ENCODE assay signal across 27 cellular contexts in the genomic region with DNA sequence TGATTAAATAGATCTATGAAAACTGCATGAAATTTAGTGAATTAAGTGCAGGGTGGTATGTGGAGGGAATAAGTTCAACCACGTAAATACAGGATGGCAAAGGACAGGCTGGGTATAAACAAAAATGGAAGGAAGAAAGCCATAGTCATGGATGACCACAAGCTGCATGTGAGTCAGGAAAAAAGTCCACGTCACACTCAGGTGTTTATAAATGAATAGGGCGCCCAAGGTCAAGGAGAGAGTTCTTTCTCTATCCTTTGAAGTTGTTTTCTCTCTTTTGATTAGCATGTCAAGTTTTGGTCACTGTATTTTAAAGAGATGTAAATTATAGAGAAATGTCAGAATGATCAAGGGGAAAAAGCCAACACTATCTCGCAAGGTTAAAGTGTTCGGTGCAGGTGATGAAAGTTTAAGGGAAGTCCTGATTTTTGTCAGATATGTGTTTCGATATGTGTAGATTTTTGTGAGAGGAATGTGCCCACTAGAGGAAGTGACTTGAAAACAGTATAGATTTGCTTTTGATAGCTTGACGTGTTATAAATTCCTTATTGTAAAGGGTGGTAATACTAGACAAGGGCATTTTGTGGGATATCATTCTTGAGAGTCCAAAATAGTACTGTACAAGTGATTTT. TPM values are rescaled to one million over a fixed set of nuclear protein-coding genes. Genes with fewer than 3 reads are reported as not detected.
DNase-seq lines count a peak whose midpoint lies in the region; ATAC-seq, FAIRE-seq and TF ChIP-seq lines count a peak whose summit lies in the region.
"Had no signal": no experiment of that assay in that cellular context is flagged by ENCODE, and none has a peak within 500 bp of the region (broad histone marks: within the 10 kb centered on the region; RNA-seq: fewer than 3 reads in every experiment).

No MANE protein-coding gene starts in this region.

- peak in 3 of 5 donors; percentile 12 to 24 (median 18) for DNase-seq in CD4-positive, alpha-beta memory T cell
- no peak for DNase-seq in astrocyte (ENCODE audit: low read depth)
- DNase-seq in ureter (ENCODE audit: low spot score): no peak
- no peak for DNase-seq in germinal center (ENCODE audit: low spot score)
- DNase-seq: activated CD4-positive, CD25-positive, alpha-beta regulatory T cell treated with anti-CD3 and anti-CD28 coated beads, Interleukin-2, amount 50 U/mL, for 72 hours; anterior cingulate cortex; DND-41; esophagus squamous epithelium; hippocampal formation; KBM-7; left cardiac atrium; MG63; NCI-H2029 treated with DMSO at 0.1 percent for 48 hours; NCI-H345; stimulated activated CD4-positive, alpha-beta T cell treated with anti-CD3 and anti-CD28 coated beads, Interleukin-4, amount 100 ng/mL, for 24 hours; stimulated activated naive B cell treated with anti-CD40 and anti-IgM and Interleukin-4, amounts not matched to agents 10 μg/mL and 1 μg/mL and 100 μg/mL, for 72 hours; upper lobe of left lung had no signal

- peaks cover 30 to 32% of the 10 kb centered on the region in 2 donors for H3K36me3 Mint-ChIP-seq in CD4-positive, alpha-beta memory T cell
- H3K36me3 Mint-ChIP-seq in astrocyte (ENCODE audit: low read depth, unreplicated experiment): peaks cover 6% of the 10 kb centered on the region

- peaks cover 10% of the 10 kb centered on the region for H3K79me2 ChIP-seq in astrocyte (ENCODE audit: insufficient read depth, low read length)

- H3K27ac ChIP-seq in CD4-positive, alpha-beta memory T cell (ENCODE audit: low read depth, low read length): no peak overlapping the region
- no peak overlapping the region for H3K27ac ChIP-seq in astrocyte (ENCODE audit: low read depth, low read length)
- H3K27ac ChIP-seq: BLaER1 treated with 17β-estradiol and CSF1 and Interleukin-3, amounts not matched to agents 10 nM and 100 nM; coronary artery; esophagus squamous epithelium; gastroesophageal sphincter; SJSA1; upper lobe of left lung had no signal

- no peaks in the 10 kb centered on the region for H3K9me3 Mint-ChIP-seq in CD4-positive, alpha-beta memory T cell
- no peaks in the 10 kb centered on the region for H3K9me3 Mint-ChIP-seq in astrocyte (ENCODE audit: unreplicated experiment)
- H3K9me3 Mint-ChIP-seq: activated naive CD4-positive, alpha-beta T cell treated with anti-CD3 and anti-CD28 coated beads, Interleukin-2, amount 50 U/mL, for 24 hours; stimulated activated naive B cell treated with anti-CD40 and anti-IgM and Interleukin-4, amounts not matched to agents 10 μg/mL and 1 μg/mL and 100 μg/mL, for 72 hours had no signal

- H3K4me1 Mint-ChIP-seq in CD4-positive, alpha-beta memory T cell: peaks cover 18 to 28% (median 23%) of the 10 kb centered on the region in 4 donors
- H3K4me1 Mint-ChIP-seq in astrocyte (ENCODE audit: low read depth, unreplicated experiment): peaks cover 3% of the 10 kb centered on the region

- no peak for TF ChIP-seq CTCF in astrocyte (IDR thresholded peaks at IDR 0.05; ENCODE audit: insufficient read depth, low read depth, low read length)

- ATAC-seq in GM21360 (IDR thresholded peaks at IDR 0.05; ENCODE audit: unreplicated experiment) (peak; percentile 55), HG03520 (IDR thresholded peaks at IDR 0.05; ENCODE audit: unreplicated experiment) (peak; percentile 64), SK-N-SH treated with all-trans-retinoic acid at 6 μM for 48 hours (no peak)
- ATAC-seq: gastroesophageal sphincter; left cardiac atrium; sciatic nerve; stimulated activated naive B cell treated with anti-CD40 and anti-IgM and Interleukin-4, amounts not matched to agents 10 μg/mL and 1 μg/mL and 100 μg/mL, for 72 hours had no signal

- POLR2A ChIA-PET in CD4-positive, alpha-beta memory T cell (lab: Charles Lee; ENCODE audit: partially characterized antibody): interaction anchor here (2.1 to 3.3 kb wide), 2 partner anchors 26 to 30 kb away, joined by 9 to 13 read pairs; no protein-coding TSS in a partner anchor

- no peak overlapping the region for H3K4me3 ChIP-seq in CD4-positive, alpha-beta memory T cell (ENCODE audit: low read length in 2 of 2)
- no peak overlapping the region for H3K4me3 ChIP-seq in astrocyte (ENCODE audit: insufficient read depth, low read depth, low read length)
- H3K4me3 ChIP-seq: BLaER1 treated with 17β-estradiol and CSF1 and Interleukin-3, amounts not matched to agents 10 nM and 100 nM; coronary artery; esophagus squamous epithelium; gastroesophageal sphincter; MG63; SJSA1; upper lobe of left lung had no signal

- CTCF ChIA-PET in CD4-positive, alpha-beta memory T cell (lab: Charles Lee; ENCODE audit: partially characterized antibody): interaction anchor here (2.1 kb wide), 1 partner anchor 57 kb away, joined by 6 read pairs; no protein-coding TSS in a partner anchor

- peak overlapping the region; percentile 10 to 80 (median 66) for H3K4me3 Mint-ChIP-seq in CD4-positive, alpha-beta memory T cell
- no peak overlapping the region for H3K4me3 Mint-ChIP-seq in astrocyte (ENCODE audit: unreplicated experiment)
- H3K4me3 Mint-ChIP-seq: activated naive CD4-positive, alpha-beta T cell treated with anti-CD3 and anti-CD28 coated beads, Interleukin-2, amount 50 U/mL, for 24 hours; stimulated activated naive B cell treated with anti-CD40 and anti-IgM and Interleukin-4, amounts not matched to agents 10 μg/mL and 1 μg/mL and 100 μg/mL, for 72 hours had no signal

- FAIRE-seq in astrocyte (lab: Jason Lieb, UNC): peak; percentile 59
- FAIRE-seq: GM18507 had no signal

- H3K27ac Mint-ChIP-seq in CD4-positive, alpha-beta memory T cell: peak overlapping the region; percentile 31 to 94 (median 83)
- no peak overlapping the region for H3K27ac Mint-ChIP-seq in astrocyte (ENCODE audit: unreplicated experiment)
- H3K27ac Mint-ChIP-seq: activated naive CD4-positive, alpha-beta T cell treated with anti-CD3 and anti-CD28 coated beads, Interleukin-2, amount 50 U/mL, for 24 hours; stimulated activated naive B cell treated with anti-CD40 and anti-IgM and Interleukin-4, amounts not matched to agents 10 μg/mL and 1 μg/mL and 100 μg/mL, for 72 hours had no signal

- no peak overlapping the region for H2AFZ ChIP-seq in astrocyte (ENCODE audit: low read depth, low read length)

- H3K9ac ChIP-seq in astrocyte (ENCODE audit: low read length): no peak overlapping the region
- H3K9ac ChIP-seq: BLaER1 treated with 17β-estradiol and CSF1 and Interleukin-3, amounts not matched to agents 10 nM and 100 nM had no signal

- H3K9me3 ChIP-seq in CD4-positive, alpha-beta memory T cell (ENCODE audit: control insufficient read depth in 1 of 2, low read length in 2 of 2): no peaks in the 10 kb centered on the region
- H3K9me3 ChIP-seq in astrocyte (ENCODE audit: insufficient read depth, low read depth, low read length): no peaks in the 10 kb centered on the region
- H3K9me3 ChIP-seq: BLaER1 treated with 17β-estradiol and CSF1 and Interleukin-3, amounts not matched to agents 10 nM and 100 nM; esophagus squamous epithelium; gastroesophageal sphincter; MG63; SJSA1; upper lobe of left lung had no signal

- intact Hi-C loops in CD4-positive, alpha-beta memory T cell (cut with micrococcal nuclease): no loop called here

- H3K27me3 Mint-ChIP-seq in CD4-positive, alpha-beta memory T cell: no peaks in the 10 kb centered on the region
- no peaks in the 10 kb centered on the region for H3K27me3 Mint-ChIP-seq in astrocyte (ENCODE audit: low read depth, unreplicated experiment)
- H3K27me3 Mint-ChIP-seq: activated naive CD4-positive, alpha-beta T cell treated with anti-CD3 and anti-CD28 coated beads, Interleukin-2, amount 50 U/mL, for 24 hours; stimulated activated naive B cell treated with anti-CD40 and anti-IgM and Interleukin-4, amounts not matched to agents 10 μg/mL and 1 μg/mL and 100 μg/mL, for 72 hours had no signal

- H3K4me1 ChIP-seq in CD4-positive, alpha-beta memory T cell (ENCODE audit: insufficient read depth, low read length): peaks cover 15% of the 10 kb centered on the region
- peaks cover 6% of the 10 kb centered on the region for H3K4me1 ChIP-seq in astrocyte (ENCODE audit: insufficient read depth, low read length)
- H3K4me1 ChIP-seq: BLaER1 treated with 17β-estradiol and CSF1 and Interleukin-3, amounts not matched to agents 10 nM and 100 nM; gastroesophageal sphincter; SJSA1; upper lobe of left lung had no signal

- H3K4me2 ChIP-seq in astrocyte (ENCODE audit: low read length): no peak overlapping the region
- H3K4me2 ChIP-seq: BLaER1 treated with 17β-estradiol and CSF1 and Interleukin-3, amounts not matched to agents 10 nM and 100 nM had no signal

- no peaks in the 10 kb centered on the region for H3K36me3 ChIP-seq in CD4-positive, alpha-beta memory T cell (ENCODE audit: insufficient read depth, low read length)
- H3K36me3 ChIP-seq in astrocyte (ENCODE audit: insufficient read depth, low read length): peaks cover 6% of the 10 kb centered on the region

- no peaks in the 10 kb centered on the region for H3K27me3 ChIP-seq in CD4-positive, alpha-beta memory T cell (ENCODE audit: insufficient read depth, low read length)
- no peaks in the 10 kb centered on the region for H3K27me3 ChIP-seq in astrocyte (ENCODE audit: insufficient read depth, low read length)
- H3K27me3 ChIP-seq: BLaER1 treated with 17β-estradiol and CSF1 and Interleukin-3, amounts not matched to agents 10 nM and 100 nM; esophagus squamous epithelium; gastroesophageal sphincter; MG63; SJSA1; upper lobe of left lung had no signal

- no peaks in the 10 kb centered on the region for H4K20me1 ChIP-seq in astrocyte (ENCODE audit: insufficient read depth, low read length)
- H4K20me1 ChIP-seq: BLaER1 treated with 17β-estradiol and CSF1 and Interleukin-3, amounts not matched to agents 10 nM and 100 nM had no signal

TF ChIP-seq in SK-N-SH treated with all-trans-retinoic acid at 6 μM for 48 hours, 23 proteins besides CTCF, POLR2A, EP300 and RAD21 (continues in another document):
- TF ChIP-seq CSDC2 (CRISPR knock-in tag; IDR thresholded peaks at IDR 0.05) (no peak), PPARA (CRISPR knock-in tag; IDR thresholded peaks at IDR 0.05; ENCODE audit: borderline replicate concordance) (no peak), ESRRG (CRISPR knock-in tag; IDR thresholded peaks at IDR 0.05) (no peak), ZNF565 (CRISPR knock-in tag; conservative IDR thresholded peaks at IDR 0.05; ENCODE audit: low read depth) (no peak), TCF4 (CRISPR knock-in tag; IDR thresholded peaks at IDR 0.05; ENCODE audit: borderline replicate concordance) (no peak)
- TF ChIP-seq, protein P1, sequence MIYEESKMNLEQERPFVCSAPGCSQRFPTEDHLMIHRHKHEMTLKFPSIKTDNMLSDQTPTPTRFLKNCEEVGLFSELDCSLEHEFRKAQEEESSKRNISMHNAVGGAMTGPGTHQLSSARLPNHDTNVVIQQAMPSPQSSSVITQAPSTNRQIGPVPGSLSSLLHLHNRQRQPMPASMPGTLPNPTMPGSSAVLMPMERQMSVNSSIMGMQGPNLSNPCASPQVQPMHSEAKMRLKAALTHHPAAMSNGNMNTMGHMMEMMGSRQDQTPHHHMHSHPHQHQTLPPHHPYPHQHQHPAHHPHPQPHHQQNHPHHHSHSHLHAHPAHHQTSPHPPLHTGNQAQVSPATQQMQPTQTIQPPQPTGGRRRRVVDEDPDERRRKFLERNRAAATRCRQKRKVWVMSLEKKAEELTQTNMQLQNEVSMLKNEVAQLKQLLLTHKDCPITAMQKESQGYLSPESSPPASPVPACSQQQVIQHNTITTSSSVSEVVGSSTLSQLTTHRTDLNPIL (CRISPR knock-in tag; IDR thresholded peaks at IDR 0.05; ENCODE audit: low read depth): no peak

RNA-seq across cellular contexts. Expression of a gene that starts 58.7 kb away (rescaled TPM):
- 10 to 100 TPM; 78.0 to 90.1 TPM for total RNA-seq in CD4-positive, alpha-beta memory T cell
- polyA plus RNA-seq in CD4-positive, alpha-beta memory T cell: 10 to 100 TPM in 1 of 2 donors, 1 to 10 TPM in 1; 5.7 to 30.8 TPM
- total RNA-seq in astrocyte: 20.3 and 22.1 TPM in 2 replicates
- total RNA-seq in ureter: 89.8 TPM

Comparison
In these comparisons a context has a peak if more than half of its experiments do, and no peak if none do; other contexts are left out.
1. DNase-seq: peak in CD4-positive, alpha-beta memory T cell (3 of 5); none in astrocyte (single experiment), ureter (single experiment) and germinal center (single experiment).